In genomic region chr14:98278805-98279204, GRCh38 we compare ENCODE assay signal across 21 cellular contexts.
"Had no signal": no experiment of that assay in that cellular context is flagged by ENCODE, and none has a peak within 500 bp of the region (broad histone marks: within the 10 kb centered on the region; RNA-seq: fewer than 3 reads in every experiment).

No MANE protein-coding gene starts in this region.

- ATAC-seq: activated CD4-positive, CD25-positive, alpha-beta regulatory T cell treated with anti-CD3 and anti-CD28 coated beads, Interleukin-2, amount 50 U/mL, for 24 hours; activated T-cell treated with anti-CD3 and anti-CD28 coated beads, Interleukin-2, amount 50 U/mL, for 72 hours had no signal

- H3K36me3 ChIP-seq: brain microvascular endothelial cell, cardiac muscle cell, SJCRH30 had no signal

- H3K9ac ChIP-seq: SK-N-SH had no signal

- H3K27ac Mint-ChIP-seq: activated naive CD8-positive, alpha-beta T cell; activated T-cell treated with anti-CD3 and anti-CD28 coated beads, Interleukin-2, amount 50 U/mL, for 72 hours had no signal

- H3K4me1 ChIP-seq: SJCRH30 had no signal

- DNase-seq: activated CD4-positive, alpha-beta T cell treated with anti-CD3 and anti-CD28 coated beads for 48 hours; activated CD4-positive, alpha-beta T cell treated with anti-CD3 and anti-CD28 coated beads, Interleukin-2, amount 50 U/mL, for 48 hours; activated CD8-positive, alpha-beta memory T cell treated with anti-CD3 and anti-CD28 coated beads, Interleukin-2, amount 50 U/mL, for 4 hours; activated naive CD4-positive, alpha-beta T cell; activated T-cell treated with anti-CD3 and anti-CD28 coated beads, Interleukin-2, amount 50 U/mL, for 72 hours; amygdala; brain microvascular endothelial cell; KG1; NCI-H1048; NCI-H146; NCI-H187 treated with DMSO at 0.1 percent for 48 hours; NCI-H2081 treated with DMSO at 0.1 percent for 48 hours; NCI-H446; NCI-H524; PC-9; SJCRH30; SK-N-SH; T-helper 1 cell had no signal

- H3K27me3 ChIP-seq: brain microvascular endothelial cell, cardiac muscle cell, SJCRH30 had no signal

- H3K9me3 ChIP-seq: SJCRH30, SK-N-SH had no signal

- H3K4me3 ChIP-seq: cardiac muscle cell, PC-9, SJCRH30 had no signal

- H2AFZ ChIP-seq: PC-9 had no signal

- H3K4me3 Mint-ChIP-seq: activated naive CD8-positive, alpha-beta T cell; activated T-cell treated with anti-CD3 and anti-CD28 coated beads, Interleukin-2, amount 50 U/mL, for 72 hours had no signal

- H3K27ac ChIP-seq: brain microvascular endothelial cell, cardiac muscle cell, PC-9, SJCRH30 had no signal

- H3K4me2 ChIP-seq: PC-9, SK-N-SH had no signal

- H3K27me3 Mint-ChIP-seq: activated naive CD8-positive, alpha-beta T cell had no signal
